ENCODE assay signal across 17 cellular contexts in the genomic region with DNA sequence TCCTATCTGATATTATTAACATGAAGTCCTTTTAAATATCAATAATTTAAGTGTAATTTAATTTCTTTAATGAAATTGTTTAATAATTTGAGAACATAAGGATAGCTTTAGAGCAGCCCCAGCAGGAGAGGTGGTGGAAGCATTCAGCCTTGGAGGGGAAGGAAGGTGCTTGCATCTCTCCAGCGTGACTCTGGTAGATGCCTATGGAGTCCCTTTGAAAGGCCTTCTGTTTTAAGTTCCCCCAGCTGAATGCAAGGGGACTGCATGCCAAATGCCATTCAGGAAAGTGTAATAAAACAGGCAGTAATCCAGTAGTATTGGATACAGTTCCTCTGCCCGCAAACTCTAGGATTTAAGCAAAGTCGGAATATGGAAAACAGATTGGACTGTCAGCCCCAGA.
DNase-seq lines count a peak whose midpoint lies in the region; ATAC-seq and TF ChIP-seq lines count a peak whose summit lies in the region.
"Had no signal": no experiment of that assay in that cellular context is flagged by ENCODE, and none has a peak within 500 bp of the region (broad histone marks: within the 10 kb centered on the region; RNA-seq: fewer than 3 reads in every experiment).

No MANE protein-coding gene starts in this region.

- H3F3A ChIP-seq in SK-N-SH (replicated peaks; ENCODE audit: insufficient read depth) (no peaks in the 10 kb centered on the region), neural progenitor cell (ENCODE audit: low read depth) (no peaks in the 10 kb centered on the region)

- no peaks in the 10 kb centered on the region for H3K9me3 ChIP-seq in SK-N-SH
- no peaks in the 10 kb centered on the region for H3K9me3 ChIP-seq in neural progenitor cell (ENCODE audit: low read depth)
- H3K9me3 ChIP-seq: Caco-2 had no signal

- no peaks in the 10 kb centered on the region for H3K9me2 ChIP-seq in SK-N-SH

- H3K36me3 ChIP-seq in SK-N-SH (replicated peaks in 1 of 2; ENCODE audit: control insufficient read depth in 1 of 2, insufficient read depth in 2 of 2, low read length in 1 of 2) (no peaks in the 10 kb centered on the region), neural progenitor cell (no peaks in the 10 kb centered on the region)
- H3K36me3 ChIP-seq: BLaER1 had no signal

- H3K4me2 ChIP-seq in SK-N-SH: no peak overlapping the region
- H3K4me2 ChIP-seq in neural progenitor cell: peak overlapping the region; percentile 24
- H3K4me2 ChIP-seq: BLaER1 had no signal

- TF ChIP-seq CTCF in SK-N-SH (IDR thresholded peaks at IDR 0.05): no peak
- TF ChIP-seq CTCF in WTC11 (IDR thresholded peaks at IDR 0.05): no peak
- no peak for TF ChIP-seq CTCF in neural progenitor cell (IDR thresholded peaks at IDR 0.05)

- DNase-seq in SK-N-SH: peak; percentile 27
- DNase-seq in WTC11 (ENCODE audit: low spot score): no peak
- peak; percentile 37 for DNase-seq in neural progenitor cell (ENCODE audit: low spot score)
- DNase-seq in effector memory CD8-positive, alpha-beta T cell: no peak
- no peak for DNase-seq in activated T-cell treated with anti-CD3 and anti-CD28 coated beads for 4 hours
- DNase-seq: Caco-2; CD4-positive, CD25-positive, alpha-beta regulatory T cell; CD8-positive, alpha-beta T cell; DMS153; DND-41; H9; HFFc6 had no signal

- no peak for TF ChIP-seq EP300 in SK-N-SH (IDR thresholded peaks at IDR 0.05; ENCODE audit: borderline replicate concordance in 1 of 2, low read depth in 1 of 2, low read length in 1 of 2)

- CTCF ChIA-PET in SK-N-SH (lab: Yijun Ruan, JAX) (interaction anchor here (0.6 to 1.7 kb wide), 4 partner anchors 130 to 438 kb away, joined by 3 to 6 read pairs (median 4); no protein-coding TSS in a partner anchor), WTC11 (lab: Charles Lee) (interaction anchor here (1.0 to 2.0 kb wide), 4 partner anchors 19 to 438 kb away, joined by 3 to 6 read pairs (median 5); partner anchors contain the start of gene GAREM1)

- no peak overlapping the region for H2AFZ ChIP-seq in SK-N-SH (ENCODE audit: low read depth)
- H2AFZ ChIP-seq in neural progenitor cell (replicated peaks): no peak overlapping the region

- no peak overlapping the region for H3K4me3 Mint-ChIP-seq in WTC11
- no peak overlapping the region for H3K4me3 Mint-ChIP-seq in neural progenitor cell
- H3K4me3 Mint-ChIP-seq in effector memory CD8-positive, alpha-beta T cell: no peak overlapping the region
- H3K4me3 Mint-ChIP-seq: B cell; CD4-positive, CD25-positive, alpha-beta regulatory T cell; CD8-positive, alpha-beta T cell; H9; HFFc6 had no signal

- H3K79me2 ChIP-seq in SK-N-SH (ENCODE audit: insufficient read depth): no peaks in the 10 kb centered on the region
- no peaks in the 10 kb centered on the region for H3K79me2 ChIP-seq in neural progenitor cell (ENCODE audit: low read depth)

- H3K4me1 ChIP-seq in SK-N-SH (ENCODE audit: control insufficient read depth in 1 of 2, insufficient read depth in 2 of 2, low read depth in 1 of 2, low read length in 1 of 2) (peaks cover 0 to 6% of the 10 kb centered on the region in 2 experiments; a peak in 2 of 4 replicates), neural progenitor cell (peaks cover 15% of the 10 kb centered on the region)
- H3K4me1 ChIP-seq: BLaER1, Caco-2 had no signal

- H3K4me1 Mint-ChIP-seq in WTC11: no peaks in the 10 kb centered on the region
- peaks cover 5% of the 10 kb centered on the region for H3K4me1 Mint-ChIP-seq in neural progenitor cell
- H3K4me1 Mint-ChIP-seq in effector memory CD8-positive, alpha-beta T cell (ENCODE audit: low read depth in 2 of 2): no peaks in the 10 kb centered on the region
- H3K4me1 Mint-ChIP-seq: B cell; CD4-positive, CD25-positive, alpha-beta regulatory T cell had no signal

- no peaks in the 10 kb centered on the region; the same call in 1 of the 2 replicates for H3K27me3 Mint-ChIP-seq in WTC11 (ENCODE audit: low read depth)
- H3K27me3 Mint-ChIP-seq in neural progenitor cell (ENCODE audit: insufficient read depth, low read depth): no peaks in the 10 kb centered on the region
- H3K27me3 Mint-ChIP-seq in effector memory CD8-positive, alpha-beta T cell: no peaks in the 10 kb centered on the region
- H3K27me3 Mint-ChIP-seq: CD4-positive, CD25-positive, alpha-beta regulatory T cell had no signal

- H3K9ac ChIP-seq in SK-N-SH (no peak overlapping the region), neural progenitor cell (no peak overlapping the region)
- H3K9ac ChIP-seq: BLaER1 had no signal

- peaks cover 6% of the 10 kb centered on the region; the same call in 1 of the 2 replicates for H3K9me3 Mint-ChIP-seq in WTC11
- peaks cover 2% of the 10 kb centered on the region for H3K9me3 Mint-ChIP-seq in neural progenitor cell
- H3K9me3 Mint-ChIP-seq in effector memory CD8-positive, alpha-beta T cell: no peaks in the 10 kb centered on the region
- H3K9me3 Mint-ChIP-seq: CD8-positive, alpha-beta T cell; H9 had no signal

- H3K27ac ChIP-seq in SK-N-SH (ENCODE audit: low read depth in 2 of 2, low read length in 1 of 2): no peak overlapping the region
- no peak overlapping the region for H3K27ac ChIP-seq in neural progenitor cell
- H3K27ac ChIP-seq: 22Rv1, BLaER1, C4-2B had no signal

- POLR2A ChIA-PET in SK-N-SH (lab: Yijun Ruan, JAX) (no interaction called here), WTC11 (lab: Charles Lee) (no interaction called here)

- H3K36me3 Mint-ChIP-seq in WTC11 (no peaks in the 10 kb centered on the region), neural progenitor cell (no peaks in the 10 kb centered on the region)
- no peaks in the 10 kb centered on the region for H3K36me3 Mint-ChIP-seq in effector memory CD8-positive, alpha-beta T cell (ENCODE audit: insufficient read depth)
- H3K36me3 Mint-ChIP-seq: CD4-positive, CD25-positive, alpha-beta regulatory T cell; CD8-positive, alpha-beta T cell had no signal

- no peaks in the 10 kb centered on the region for H3K27me3 ChIP-seq in SK-N-SH (ENCODE audit: insufficient read depth)
- H3K27me3 ChIP-seq in neural progenitor cell: no peaks in the 10 kb centered on the region
- H3K27me3 ChIP-seq: BLaER1 had no signal

- H4K20me1 ChIP-seq in SK-N-SH (ENCODE audit: insufficient read depth): no peaks in the 10 kb centered on the region
- H4K20me1 ChIP-seq in neural progenitor cell (ENCODE audit: low read depth): no peaks in the 10 kb centered on the region
- H4K20me1 ChIP-seq: BLaER1 had no signal

- no peak overlapping the region for H3K27ac Mint-ChIP-seq in WTC11
- no peak overlapping the region for H3K27ac Mint-ChIP-seq in neural progenitor cell
- no peak overlapping the region for H3K27ac Mint-ChIP-seq in effector memory CD8-positive, alpha-beta T cell
- H3K27ac Mint-ChIP-seq: B cell; CD4-positive, CD25-positive, alpha-beta regulatory T cell; CD8-positive, alpha-beta T cell; H9; HFFc6 had no signal

- 50% methylated on average over 3 of the region's 3 CpGs for WGBS in SK-N-SH (ENCODE audit: low lambda C conversion rate)

- no peak for TF ChIP-seq RAD21 in SK-N-SH (IDR thresholded peaks at IDR 0.05; ENCODE audit: low read length)

- no peak overlapping the region for H3K4me3 ChIP-seq in SK-N-SH (ENCODE audit: low read depth in 2 of 2, low read length in 1 of 2)
- H3K4me3 ChIP-seq in neural progenitor cell: no peak overlapping the region
- H3K4me3 ChIP-seq: BLaER1 had no signal

- ATAC-seq in SK-N-SH treated with all-trans-retinoic acid at 6 μM for 48 hours (no peak), WTC11 (peak; percentile 83)
- ATAC-seq in effector memory CD8-positive, alpha-beta T cell (replicated peaks): no peak
- ATAC-seq: CD8-positive, alpha-beta T cell had no signal

TF ChIP-seq in SK-N-SH, 30 proteins besides CTCF, POLR2A, EP300 and RAD21 (continues in another document):
- TF ChIP-seq, protein P1, sequence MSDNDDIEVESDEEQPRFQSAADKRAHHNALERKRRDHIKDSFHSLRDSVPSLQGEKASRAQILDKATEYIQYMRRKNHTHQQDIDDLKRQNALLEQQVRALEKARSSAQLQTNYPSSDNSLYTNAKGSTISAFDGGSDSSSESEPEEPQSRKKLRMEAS (IDR thresholded peaks at IDR 0.05; ENCODE audit: low read depth): no peak
- TF ChIP-seq, protein P2, sequence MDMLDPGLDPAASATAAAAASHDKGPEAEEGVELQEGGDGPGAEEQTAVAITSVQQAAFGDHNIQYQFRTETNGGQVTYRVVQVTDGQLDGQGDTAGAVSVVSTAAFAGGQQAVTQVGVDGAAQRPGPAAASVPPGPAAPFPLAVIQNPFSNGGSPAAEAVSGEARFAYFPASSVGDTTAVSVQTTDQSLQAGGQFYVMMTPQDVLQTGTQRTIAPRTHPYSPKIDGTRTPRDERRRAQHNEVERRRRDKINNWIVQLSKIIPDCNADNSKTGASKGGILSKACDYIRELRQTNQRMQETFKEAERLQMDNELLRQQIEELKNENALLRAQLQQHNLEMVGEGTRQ (IDR thresholded peaks at IDR 0.05; ENCODE audit: borderline replicate concordance, low read depth, low read length): no peak
- no peak for TF ChIP-seq FOXJ3 (CRISPR knock-in tag; IDR thresholded peaks at IDR 0.05)

TF ChIP-seq in WTC11, 78 proteins besides CTCF, POLR2A, EP300 and RAD21 (continues in another document):
- TF ChIP-seq NR2C2 (CRISPR knock-in tag; IDR thresholded peaks at IDR 0.05) (no peak), ZNF263 (CRISPR knock-in tag; IDR thresholded peaks at IDR 0.05; ENCODE audit: low read depth) (no peak), GRHL2 (CRISPR knock-in tag; IDR thresholded peaks at IDR 0.05; ENCODE audit: insufficient replicate concordance, severe bottlenecking) (no peak), ETV6 (CRISPR knock-in tag; IDR thresholded peaks at IDR 0.05) (no peak), ZNF423 (CRISPR knock-in tag; IDR thresholded peaks at IDR 0.05) (no peak)
- TF ChIP-seq, protein P2 (CRISPR knock-in tag; IDR thresholded peaks at IDR 0.05): no peak
- TF ChIP-seq, protein P3, sequence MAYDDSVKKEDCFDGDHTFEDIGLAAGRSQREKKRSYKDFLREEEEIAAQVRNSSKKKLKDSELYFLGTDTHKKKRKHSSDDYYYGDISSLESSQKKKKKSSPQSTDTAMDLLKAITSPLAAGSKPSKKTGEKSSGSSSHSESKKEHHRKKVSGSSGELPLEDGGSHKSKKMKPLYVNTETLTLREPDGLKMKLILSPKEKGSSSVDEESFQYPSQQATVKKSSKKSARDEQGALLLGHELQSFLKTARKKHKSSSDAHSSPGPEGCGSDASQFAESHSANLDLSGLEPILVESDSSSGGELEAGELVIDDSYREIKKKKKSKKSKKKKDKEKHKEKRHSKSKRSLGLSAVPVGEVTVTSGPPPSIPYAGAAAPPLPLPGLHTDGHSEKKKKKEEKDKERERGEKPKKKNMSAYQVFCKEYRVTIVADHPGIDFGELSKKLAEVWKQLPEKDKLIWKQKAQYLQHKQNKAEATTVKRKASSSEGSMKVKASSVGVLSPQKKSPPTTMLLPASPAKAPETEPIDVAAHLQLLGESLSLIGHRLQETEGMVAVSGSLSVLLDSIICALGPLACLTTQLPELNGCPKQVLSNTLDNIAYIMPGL (CRISPR knock-in tag; IDR thresholded peaks at IDR 0.05): no peak

Comparison
In these comparisons a context has a peak if more than half of its experiments do, and no peak if none do; other contexts are left out.
1. DNase-seq: peak in SK-N-SH (single experiment) and neural progenitor cell (single experiment); none in WTC11 (single experiment), effector memory CD8-positive, alpha-beta T cell (0 of 3) and activated T-cell treated with anti-CD3 and anti-CD28 coated beads for 4 hours (single experiment).